15 cellular contexts compared by ENCODE assay signal in the genomic region with DNA sequence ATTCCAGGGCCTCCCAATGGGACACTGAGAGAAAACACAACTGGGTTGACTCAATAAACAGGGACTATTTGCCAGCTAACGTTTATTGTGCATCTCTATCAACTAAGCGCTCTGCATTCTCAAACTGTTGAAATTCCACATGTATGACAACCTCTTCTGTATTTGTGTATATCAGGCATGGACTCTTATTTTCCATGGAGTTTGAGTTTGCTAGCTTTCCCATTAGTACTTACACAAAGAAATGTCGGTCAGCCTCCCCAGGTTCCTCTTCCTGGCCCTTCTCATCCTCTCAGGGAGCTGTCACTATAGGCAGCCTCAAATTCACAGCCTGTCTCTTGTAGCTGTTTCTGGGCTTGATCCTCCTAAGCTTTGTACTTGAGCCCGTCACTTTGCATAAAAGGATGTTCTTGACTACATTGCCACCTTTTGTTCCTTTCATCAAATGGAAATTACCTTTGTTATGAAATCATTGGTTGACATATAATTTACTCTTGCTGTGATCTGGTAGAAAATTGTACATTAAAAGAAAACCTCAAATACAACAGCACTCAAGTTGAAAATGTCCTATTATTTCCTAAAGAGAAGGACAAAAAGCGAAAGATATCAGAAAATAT. TPM values are rescaled to one million over a fixed set of nuclear protein-coding genes. Genes with fewer than 3 reads are reported as not detected.
DNase-seq lines count a peak whose midpoint lies in the region.
"Had no signal": no experiment of that assay in that cellular context is flagged by ENCODE, and none has a peak within 500 bp of the region (broad histone marks: within the 10 kb centered on the region; RNA-seq: fewer than 3 reads in every experiment).

No MANE protein-coding gene starts in this region.

- no CpG with 5 or more reads among the region's 5 CpGs for WGBS in neuronal stem cell (ENCODE audit: extremely low coverage in 2 of 2, insufficient read length in 2 of 2, insufficient replicate concordance in 1 of 2), 2 donors

- H2AK5ac ChIP-seq in neuronal stem cell (ENCODE audit: low read depth, low read length): no peak overlapping the region

- no peak overlapping the region for H3K4me3 ChIP-seq in BLaER1 treated with 17β-estradiol and CSF1 and Interleukin-3, amounts not matched to agents 10 nM and 100 nM
- H3K4me3 ChIP-seq in neuronal stem cell (ENCODE audit: low read length in 2 of 2): no peak overlapping the region
- H3K4me3 ChIP-seq: lung, suprapubic skin had no signal

- peaks cover 0 to 20% (median 9%) of the 10 kb centered on the region in 11 experiments; a peak in 11 of 22 replicates for H3K9me3 ChIP-seq in BLaER1 treated with 17β-estradiol and CSF1 and Interleukin-3, amounts not matched to agents 10 nM and 100 nM (replicated peaks in 1 of 11)
- H3K9me3 ChIP-seq in neuronal stem cell (replicated peaks in 1 of 2; ENCODE audit: control insufficient read depth in 2 of 2, insufficient read depth in 1 of 2, low read depth in 1 of 2, low read length in 2 of 2): peaks cover 2 to 3% of the 10 kb centered on the region in 2 donors

- H4K20me1 ChIP-seq in BLaER1 treated with 17β-estradiol and CSF1 and Interleukin-3, amounts not matched to agents 10 nM and 100 nM: no peaks in the 10 kb centered on the region

- H3K18ac ChIP-seq in neuronal stem cell (ENCODE audit: low read length): no peak overlapping the region

- DNase-seq in Kasumi-1 (lab: John Stamatoyannopoulos, UW) (peak; percentile 23 to 27), astrocyte of the hippocampus (ENCODE audit: low read depth, low spot score) (peak; percentile 49), neuronal stem cell (ENCODE audit: low spot score) (no peak), posterior vena cava (ENCODE audit: low spot score) (no peak), DMS53 treated with DMSO at 0.1 percent for 48 hours (lab: John Stamatoyannopoulos, UW; ENCODE audit: unreplicated experiment) (no peak), head of caudate nucleus (no peak)
- DNase-seq: activated CD4-positive, alpha-beta T cell treated with anti-CD3 and anti-CD28 coated beads for 36 hours; activated naive CD4-positive, alpha-beta T cell treated with anti-CD3 and anti-CD28 coated beads, Interleukin-2, amount 10 ng/mL, durations not matched to agents 7 days and 5 days; activated T-cell treated with anti-CD3 and anti-CD28 coated beads, Interleukin-2, amount 50 U/mL, for 72 hours; GOT3; hippocampal formation; NCI-H1417 treated with DMSO at 0.1 percent for 48 hours had no signal

- peaks cover 0 to 24% (median 17%) of the 10 kb centered on the region in 10 experiments; a peak in 17 of 20 replicates for H3K4me1 ChIP-seq in BLaER1 treated with 17β-estradiol and CSF1 and Interleukin-3, amounts not matched to agents 10 nM and 100 nM
- H3K4me1 ChIP-seq in neuronal stem cell (ENCODE audit: control insufficient read depth in 2 of 2, insufficient read depth in 1 of 2, low read depth in 1 of 2, low read length in 2 of 2): peaks cover 2 to 3% of the 10 kb centered on the region in 2 donors
- H3K4me1 ChIP-seq: suprapubic skin had no signal

- no peak overlapping the region for H2BK120ac ChIP-seq in neuronal stem cell (ENCODE audit: low read depth, low read length)

- no peaks in the 10 kb centered on the region for H3K27me3 ChIP-seq in BLaER1 treated with 17β-estradiol and CSF1 and Interleukin-3, amounts not matched to agents 10 nM and 100 nM
- H3K27me3 ChIP-seq in neuronal stem cell (ENCODE audit: control insufficient read depth in 3 of 3, insufficient read depth in 3 of 3, low read depth in 1 of 3, low read length in 3 of 3): no peaks in the 10 kb centered on the region
- H3K27me3 ChIP-seq: suprapubic skin had no signal

- no peak overlapping the region for H3K14ac ChIP-seq in neuronal stem cell (ENCODE audit: low read length)

- no peak overlapping the region for H3K27ac ChIP-seq in BLaER1 treated with 17β-estradiol and CSF1 and Interleukin-3, amounts not matched to agents 10 nM and 100 nM
- H3K27ac ChIP-seq in neuronal stem cell (replicated peaks; ENCODE audit: low read length): no peak overlapping the region
- H3K27ac ChIP-seq: suprapubic skin had no signal

- no peak overlapping the region for H4K8ac ChIP-seq in neuronal stem cell (ENCODE audit: low read depth, low read length)

- H2BK15ac ChIP-seq in neuronal stem cell (ENCODE audit: low read length): no peak overlapping the region

- no peak overlapping the region for H3K23ac ChIP-seq in neuronal stem cell (ENCODE audit: low read depth, low read length, poor library complexity)

- no peaks in the 10 kb centered on the region for H3K36me3 ChIP-seq in BLaER1 treated with 17β-estradiol and CSF1 and Interleukin-3, amounts not matched to agents 10 nM and 100 nM
- H3K36me3 ChIP-seq in neuronal stem cell (replicated peaks in 1 of 2; ENCODE audit: control insufficient read depth in 2 of 2, insufficient read depth in 2 of 2, low read length in 2 of 2): no peaks in the 10 kb centered on the region
- H3K36me3 ChIP-seq: suprapubic skin had no signal

- peak overlapping the region; percentile 8 for H2AFZ ChIP-seq in neuronal stem cell (ENCODE audit: low read length)

- intact Hi-C loops in posterior vena cava (cut with DNase I): no loop called here
- intact Hi-C loops in head of caudate nucleus (cut with DNase I): no loop called here

- peak overlapping the region in 9 of 11 experiments; percentile 35 to 66 (median 50); a peak in 16 of 22 replicates for H3K4me2 ChIP-seq in BLaER1 treated with 17β-estradiol and CSF1 and Interleukin-3, amounts not matched to agents 10 nM and 100 nM
- no peak overlapping the region for H3K4me2 ChIP-seq in neuronal stem cell (ENCODE audit: insufficient read depth, low read length, poor library complexity, severe bottlenecking)

- no peak overlapping the region for H2BK12ac ChIP-seq in neuronal stem cell (ENCODE audit: low read length)

- H3K9ac ChIP-seq in BLaER1 treated with 17β-estradiol and CSF1 and Interleukin-3, amounts not matched to agents 10 nM and 100 nM: no peak overlapping the region
- H3K9ac ChIP-seq in neuronal stem cell (ENCODE audit: low read depth, low read length, poor library complexity): no peak overlapping the region

- no peak overlapping the region for H2BK5ac ChIP-seq in neuronal stem cell (ENCODE audit: low read length)

- H3K79me1 ChIP-seq in neuronal stem cell (ENCODE audit: low read depth, low read length): no peaks in the 10 kb centered on the region

- H3K4ac ChIP-seq in neuronal stem cell (ENCODE audit: low read length): no peak overlapping the region

- H4K91ac ChIP-seq in neuronal stem cell (ENCODE audit: low read depth, low read length, poor library complexity): no peak overlapping the region

RNA-seq across cellular contexts. Expression of gene NTPCR, which starts 60.0 kb away (rescaled TPM):
- 63.6 TPM for polyA plus RNA-seq in neuronal stem cell (2013, experiment 1 of 2)
- 65.4 TPM for polyA plus RNA-seq in neuronal stem cell (2013, experiment 2 of 2)
- total RNA-seq in posterior vena cava: 10 to 100 TPM; 27.5 to 37.3 TPM

Comparison
In these comparisons a context has a peak if more than half of its experiments do, and no peak if none do; other contexts are left out.
1. DNase-seq: peak in Kasumi-1 (2 of 2) and astrocyte of the hippocampus (single experiment); none in neuronal stem cell (single experiment), posterior vena cava (single experiment), DMS53 treated with DMSO at 0.1 percent for 48 hours (single experiment) and head of caudate nucleus (0 of 42).